1 cellular context compared by ENCODE assay signal in the genomic region with DNA sequence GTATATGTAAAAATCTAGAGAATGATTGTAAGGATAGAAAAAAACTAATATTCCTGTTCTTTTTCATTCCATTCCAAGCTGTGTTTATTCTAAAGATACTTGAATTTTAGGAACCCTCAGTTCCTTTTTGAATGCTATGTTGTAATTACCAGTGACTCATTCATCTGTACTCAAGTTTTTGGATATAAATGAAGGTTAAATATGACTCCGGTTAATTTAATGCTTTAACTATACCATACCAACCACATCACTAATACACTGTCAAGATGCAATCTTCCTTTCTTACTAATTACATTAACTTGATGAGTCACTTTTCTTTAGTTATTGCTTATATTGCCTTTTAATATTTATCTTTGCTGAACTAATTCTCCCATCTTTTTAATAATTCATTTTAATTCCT.
TF ChIP-seq lines count a peak whose summit lies in the region.

No MANE protein-coding gene starts in this region.

TF ChIP-seq in HepG2, 621 proteins besides CTCF, POLR2A, EP300 and RAD21 (continued from another document):
- TF ChIP-seq BCL6 (CRISPR knock-in tag; IDR thresholded peaks at IDR 0.05) = no peak
- TF ChIP-seq ZNF333 (CRISPR knock-in tag; IDR thresholded peaks at IDR 0.05; ENCODE audit: borderline replicate concordance) = no peak
- TF ChIP-seq ZNF670 (CRISPR knock-in tag; IDR thresholded peaks at IDR 0.05; ENCODE audit: borderline replicate concordance) = no peak
- TF ChIP-seq ZFP1 (CRISPR knock-in tag; IDR thresholded peaks at IDR 0.05) = no peak
- TF ChIP-seq ZSCAN9 (CRISPR knock-in tag; IDR thresholded peaks at IDR 0.05; ENCODE audit: borderline replicate concordance) = no peak
- no peak for TF ChIP-seq SP140L (CRISPR knock-in tag; IDR thresholded peaks at IDR 0.05; ENCODE audit: borderline replicate concordance)
- TF ChIP-seq MIER3 (CRISPR knock-in tag; IDR thresholded peaks at IDR 0.05; ENCODE audit: borderline replicate concordance) = no peak
